10 cellular contexts compared by ENCODE assay signal in the genomic region with DNA sequence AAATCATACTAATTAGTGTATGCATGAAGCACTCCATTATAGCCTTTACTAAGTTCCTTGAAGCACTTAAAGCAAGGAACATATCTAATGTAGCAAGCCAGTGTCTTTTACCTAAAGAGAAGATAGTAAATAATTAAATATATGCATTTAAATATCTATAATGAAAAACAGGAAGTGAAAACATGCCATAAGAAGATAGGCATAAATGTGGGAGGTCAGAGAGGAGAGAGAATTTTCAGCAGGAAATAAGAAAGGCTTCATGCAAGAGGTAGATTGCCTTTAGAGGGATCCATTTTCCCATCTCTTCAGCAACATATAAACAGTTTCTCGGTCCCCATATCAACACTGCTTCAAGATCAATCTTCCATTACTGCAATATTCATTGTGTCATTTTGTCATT.
"Had no signal": no experiment of that assay in that cellular context is flagged by ENCODE, and none has a peak within 500 bp of the region (broad histone marks: within the 10 kb centered on the region; RNA-seq: fewer than 3 reads in every experiment).

No MANE protein-coding gene starts in this region.

- H3K4me1 ChIP-seq: HAP-1 had no signal

- H3K4me3 ChIP-seq: GM23248, HAP-1, K562 had no signal

- H3K27ac ChIP-seq: GM23248 had no signal

- ATAC-seq: HCT116, K562 had no signal

- H3K27ac Mint-ChIP-seq: HFFc6 had no signal

- H3K4me3 Mint-ChIP-seq: HFFc6 had no signal

- H3K9me3 ChIP-seq: HAP-1 had no signal

- H3K9ac ChIP-seq: GM23248 had no signal

- FAIRE-seq: HTR-8/SVneo, K562 had no signal

- H2AFZ ChIP-seq: GM23248 had no signal

- DNase-seq: GM23248, GOT3, H7, HFFc6, IMR-90, KG1 had no signal

- H3K36me3 ChIP-seq: HAP-1 had no signal
